In the genomic region with DNA sequence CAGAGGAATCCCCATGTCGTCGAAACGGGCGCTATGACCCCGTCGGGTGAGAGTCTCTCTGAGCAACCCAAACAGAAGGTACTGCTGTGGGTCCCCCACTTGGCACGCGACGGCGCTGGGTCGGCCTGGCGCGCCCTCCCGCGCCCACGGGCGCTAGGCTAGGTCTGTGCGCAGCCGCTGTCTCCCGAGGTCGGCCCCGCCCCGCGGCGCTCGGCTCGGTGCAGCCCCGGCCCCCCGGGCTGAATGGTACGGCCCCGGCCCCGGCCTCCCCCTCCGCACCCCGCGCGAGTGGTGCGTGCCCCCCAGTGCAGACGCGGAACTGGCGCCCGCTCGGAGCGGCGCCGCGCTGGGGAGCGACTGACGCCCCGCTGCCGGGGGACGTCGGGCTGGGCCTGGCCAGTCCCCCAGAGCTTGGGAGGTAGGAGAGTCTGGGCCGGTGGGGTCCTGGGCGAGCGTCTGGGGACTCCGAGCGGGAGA, we compare ENCODE assay signal across 8 cellular contexts.
DNase-seq lines count a peak whose midpoint lies in the region; ATAC-seq and TF ChIP-seq lines count a peak whose summit lies in the region.

A gene (plus strand): TSS at position 305 of the 477 bp plus-strand sequence.

- H3K4me1 ChIP-seq in DOHH2 (ENCODE audit: control insufficient read depth, low read length) (peaks cover 59% of the 10 kb centered on the region), KMS-11 (ENCODE audit: low read depth, poor library complexity, severe bottlenecking) (peaks cover 42% of the 10 kb centered on the region), neuron (ENCODE audit: insufficient read depth, low read length) (peaks cover 30% of the 10 kb centered on the region), subcutaneous abdominal adipose tissue (ENCODE audit: control insufficient read depth in 5 of 5, insufficient read depth in 5 of 5, low read length in 5 of 5) (peaks cover 2 to 45% (median 39%) of the 10 kb centered on the region in 5 donors)

- CTCF ChIA-PET in RWPE1 (lab: Yijun Ruan, JAX), result no interaction called here

- peak within 1 kb of the TSS; percentile 98 for H3K4me2 ChIP-seq in DOHH2 (ENCODE audit: low read length)
- H3K4me2 ChIP-seq in KMS-11, result peak within 1 kb of the TSS; percentile 69

- H3K79me2 ChIP-seq in DOHH2 (ENCODE audit: control insufficient read depth, low read length), result peaks cover 49% of the 10 kb centered on the region
- peaks cover 30% of the 10 kb centered on the region for H3K79me2 ChIP-seq in KMS-11 (ENCODE audit: insufficient read depth, low read depth)

- H3K27ac ChIP-seq in DOHH2 (ENCODE audit: low read depth, low read length) (peak within 1 kb of the TSS; percentile 82), KMS-11 (peak within 1 kb of the TSS; percentile 55; the same call in 1 of the 2 replicates), RWPE1 (peak within 1 kb of the TSS; percentile 92), subcutaneous abdominal adipose tissue (ENCODE audit: low read depth, low read length) (peak within 1 kb of the TSS; percentile 81)

- peaks cover 12% of the 10 kb centered on the region for H3K36me3 ChIP-seq in DOHH2 (ENCODE audit: control insufficient read depth, low read length)
- H3K36me3 ChIP-seq in KMS-11 (ENCODE audit: insufficient read depth), result no peaks in the 10 kb centered on the region
- H3K36me3 ChIP-seq in neuron (ENCODE audit: insufficient read depth, low read length), result peaks cover 8% of the 10 kb centered on the region
- peaks cover 0 to 27% (median 19%) of the 10 kb centered on the region in 5 donors for H3K36me3 ChIP-seq in subcutaneous abdominal adipose tissue (ENCODE audit: control insufficient read depth in 5 of 5, insufficient read depth in 5 of 5, low read length in 5 of 5)

- H4K20me1 ChIP-seq in DOHH2 (ENCODE audit: control insufficient read depth, insufficient read depth, low read depth, low read length) (peaks cover 35% of the 10 kb centered on the region), KMS-11 (ENCODE audit: insufficient read depth) (no peaks in the 10 kb centered on the region)

- peaks cover 7% of the 10 kb centered on the region; the same call in 1 of the 2 replicates for H3F3A ChIP-seq in DOHH2 (ENCODE audit: control insufficient read depth, insufficient read depth)

- no peaks in the 10 kb centered on the region for H3K9me3 ChIP-seq in DOHH2 (ENCODE audit: control insufficient read depth, insufficient read depth, low read length)
- no peaks in the 10 kb centered on the region for H3K9me3 ChIP-seq in neuron (ENCODE audit: low read length)
- H3K9me3 ChIP-seq in subcutaneous abdominal adipose tissue (ENCODE audit: control insufficient read depth in 5 of 5, low read length in 5 of 5), result no peaks in the 10 kb centered on the region

- H3K27me3 ChIP-seq in DOHH2 (ENCODE audit: control insufficient read depth, low read length) (no peaks in the 10 kb centered on the region), KMS-11 (ENCODE audit: insufficient read depth, low read depth) (no peaks in the 10 kb centered on the region), neuron (ENCODE audit: insufficient read depth, low read length) (no peaks in the 10 kb centered on the region), subcutaneous abdominal adipose tissue (ENCODE audit: control insufficient read depth in 5 of 5, insufficient read depth in 4 of 5, low read length in 5 of 5) (no peaks in the 10 kb centered on the region)

- H3K9ac ChIP-seq in KMS-11 (peak within 1 kb of the TSS; percentile 61; the same call in 1 of the 2 replicates), subcutaneous abdominal adipose tissue (ENCODE audit: low read length in 5 of 5) (peak within 1 kb of the TSS in 4 of 5 donors; percentile 49 to 74 (median 72))

- peak within 1 kb of the TSS; percentile 83 for H2AFZ ChIP-seq in KMS-11 (ENCODE audit: low read depth)
- H2AFZ ChIP-seq in neuron (ENCODE audit: low read depth, low read length), result peak within 1 kb of the TSS; percentile 76

- TF ChIP-seq CTCF in DOHH2 (IDR thresholded peaks at IDR 0.05; ENCODE audit: low read depth, low read length, poor library complexity, severe bottlenecking), result no peak
- TF ChIP-seq CTCF in KMS-11 (conservative IDR thresholded peaks at IDR 0.05; ENCODE audit: low read depth, low read length), result no peak
- no peak for TF ChIP-seq CTCF in RWPE1 (conservative IDR thresholded peaks at IDR 0.05; ENCODE audit: low read depth)
- TF ChIP-seq CTCF in foreskin fibroblast (IDR thresholded peaks at IDR 0.05; ENCODE audit: low read depth, low read length), result no peak

- H3K4me3 ChIP-seq in DOHH2 (ENCODE audit: low read length), result peak within 1 kb of the TSS; percentile 91
- H3K4me3 ChIP-seq in KMS-11 (IDR thresholded peaks at IDR 0.05; ENCODE audit: insufficient read depth, low read depth, low read length), result no peak within 1 kb of the TSS
- H3K4me3 ChIP-seq in foreskin fibroblast (ENCODE audit: low read depth in 1 of 2, low read length in 2 of 2), result peak within 1 kb of the TSS; percentile 49 to 81
- H3K4me3 ChIP-seq in neuron (ENCODE audit: low read length), result peak within 1 kb of the TSS; percentile 76
- H3K4me3 ChIP-seq in subcutaneous abdominal adipose tissue (ENCODE audit: low read depth in 1 of 5, low read length in 5 of 5), result peak within 1 kb of the TSS; percentile 77 to 90 (median 81)

- peak; percentile 88 for DNase-seq in RWPE1 (ENCODE audit: low spot score)
- peak; percentile 97 for DNase-seq in activated effector memory CD4-positive, alpha-beta T cell treated with anti-CD3 and anti-CD28 coated beads, Interleukin-2, amount 50 U/mL, for 16 hours
- peak; percentile 86 to 96 for DNase-seq in foreskin fibroblast

- no peaks in the 10 kb centered on the region for H3K9me2 ChIP-seq in DOHH2 (replicated peaks; ENCODE audit: control insufficient read depth, low read length)

- peak; percentile 76 for ATAC-seq in GM21723 (IDR thresholded peaks at IDR 0.05; ENCODE audit: unreplicated experiment)

- POLR2A ChIA-PET in RWPE1 (lab: Yijun Ruan, JAX; ENCODE audit: low non-redundant PET), result interaction anchor here (0.6 kb wide), 1 partner anchor 13 kb away, joined by 4 read pairs; no protein-coding TSS in a partner anchor
